1 cellular context compared by ENCODE assay signal in the genomic region with DNA sequence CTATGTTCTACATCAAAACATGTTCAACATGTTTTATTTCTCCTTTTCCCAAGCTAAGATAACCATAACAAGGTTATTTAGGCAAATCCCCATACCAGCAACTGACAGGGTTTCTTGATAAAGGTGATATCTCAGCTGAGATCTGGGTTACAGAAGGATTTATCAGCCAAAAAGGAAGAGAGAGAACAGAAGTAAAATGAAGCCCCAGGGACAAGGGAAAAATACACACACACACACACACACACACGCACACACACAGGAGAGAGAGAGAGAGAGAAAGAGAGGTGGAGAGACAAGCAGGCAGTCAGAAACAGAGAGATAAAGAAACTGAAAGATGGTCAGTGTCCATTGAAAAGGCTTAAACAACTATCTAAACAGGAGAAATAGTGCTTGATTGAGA.
TF ChIP-seq lines count a peak whose summit lies in the region.

No MANE protein-coding gene starts in this region.

TF ChIP-seq in GM23338, 12 proteins besides CTCF, POLR2A, EP300 and RAD21:
- TF ChIP-seq JUNB (IDR thresholded peaks at IDR 0.05; ENCODE audit: unreplicated experiment): no peak
- TF ChIP-seq, protein P1, sequence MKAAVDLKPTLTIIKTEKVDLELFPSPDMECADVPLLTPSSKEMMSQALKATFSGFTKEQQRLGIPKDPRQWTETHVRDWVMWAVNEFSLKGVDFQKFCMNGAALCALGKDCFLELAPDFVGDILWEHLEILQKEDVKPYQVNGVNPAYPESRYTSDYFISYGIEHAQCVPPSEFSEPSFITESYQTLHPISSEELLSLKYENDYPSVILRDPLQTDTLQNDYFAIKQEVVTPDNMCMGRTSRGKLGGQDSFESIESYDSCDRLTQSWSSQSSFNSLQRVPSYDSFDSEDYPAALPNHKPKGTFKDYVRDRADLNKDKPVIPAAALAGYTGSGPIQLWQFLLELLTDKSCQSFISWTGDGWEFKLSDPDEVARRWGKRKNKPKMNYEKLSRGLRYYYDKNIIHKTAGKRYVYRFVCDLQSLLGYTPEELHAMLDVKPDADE (IDR thresholded peaks at IDR 0.05): no peak
- no peak for TF ChIP-seq ZNF331 (CRISPR knock-in tag; IDR thresholded peaks at IDR 0.05; ENCODE audit: low read depth)
- TF ChIP-seq STAT1 (IDR thresholded peaks at IDR 0.05; ENCODE audit: unreplicated experiment): no peak
- TF ChIP-seq CREB1 (CRISPR knock-in tag; IDR thresholded peaks at IDR 0.05; ENCODE audit: low read depth): no peak
- TF ChIP-seq, protein P2, sequence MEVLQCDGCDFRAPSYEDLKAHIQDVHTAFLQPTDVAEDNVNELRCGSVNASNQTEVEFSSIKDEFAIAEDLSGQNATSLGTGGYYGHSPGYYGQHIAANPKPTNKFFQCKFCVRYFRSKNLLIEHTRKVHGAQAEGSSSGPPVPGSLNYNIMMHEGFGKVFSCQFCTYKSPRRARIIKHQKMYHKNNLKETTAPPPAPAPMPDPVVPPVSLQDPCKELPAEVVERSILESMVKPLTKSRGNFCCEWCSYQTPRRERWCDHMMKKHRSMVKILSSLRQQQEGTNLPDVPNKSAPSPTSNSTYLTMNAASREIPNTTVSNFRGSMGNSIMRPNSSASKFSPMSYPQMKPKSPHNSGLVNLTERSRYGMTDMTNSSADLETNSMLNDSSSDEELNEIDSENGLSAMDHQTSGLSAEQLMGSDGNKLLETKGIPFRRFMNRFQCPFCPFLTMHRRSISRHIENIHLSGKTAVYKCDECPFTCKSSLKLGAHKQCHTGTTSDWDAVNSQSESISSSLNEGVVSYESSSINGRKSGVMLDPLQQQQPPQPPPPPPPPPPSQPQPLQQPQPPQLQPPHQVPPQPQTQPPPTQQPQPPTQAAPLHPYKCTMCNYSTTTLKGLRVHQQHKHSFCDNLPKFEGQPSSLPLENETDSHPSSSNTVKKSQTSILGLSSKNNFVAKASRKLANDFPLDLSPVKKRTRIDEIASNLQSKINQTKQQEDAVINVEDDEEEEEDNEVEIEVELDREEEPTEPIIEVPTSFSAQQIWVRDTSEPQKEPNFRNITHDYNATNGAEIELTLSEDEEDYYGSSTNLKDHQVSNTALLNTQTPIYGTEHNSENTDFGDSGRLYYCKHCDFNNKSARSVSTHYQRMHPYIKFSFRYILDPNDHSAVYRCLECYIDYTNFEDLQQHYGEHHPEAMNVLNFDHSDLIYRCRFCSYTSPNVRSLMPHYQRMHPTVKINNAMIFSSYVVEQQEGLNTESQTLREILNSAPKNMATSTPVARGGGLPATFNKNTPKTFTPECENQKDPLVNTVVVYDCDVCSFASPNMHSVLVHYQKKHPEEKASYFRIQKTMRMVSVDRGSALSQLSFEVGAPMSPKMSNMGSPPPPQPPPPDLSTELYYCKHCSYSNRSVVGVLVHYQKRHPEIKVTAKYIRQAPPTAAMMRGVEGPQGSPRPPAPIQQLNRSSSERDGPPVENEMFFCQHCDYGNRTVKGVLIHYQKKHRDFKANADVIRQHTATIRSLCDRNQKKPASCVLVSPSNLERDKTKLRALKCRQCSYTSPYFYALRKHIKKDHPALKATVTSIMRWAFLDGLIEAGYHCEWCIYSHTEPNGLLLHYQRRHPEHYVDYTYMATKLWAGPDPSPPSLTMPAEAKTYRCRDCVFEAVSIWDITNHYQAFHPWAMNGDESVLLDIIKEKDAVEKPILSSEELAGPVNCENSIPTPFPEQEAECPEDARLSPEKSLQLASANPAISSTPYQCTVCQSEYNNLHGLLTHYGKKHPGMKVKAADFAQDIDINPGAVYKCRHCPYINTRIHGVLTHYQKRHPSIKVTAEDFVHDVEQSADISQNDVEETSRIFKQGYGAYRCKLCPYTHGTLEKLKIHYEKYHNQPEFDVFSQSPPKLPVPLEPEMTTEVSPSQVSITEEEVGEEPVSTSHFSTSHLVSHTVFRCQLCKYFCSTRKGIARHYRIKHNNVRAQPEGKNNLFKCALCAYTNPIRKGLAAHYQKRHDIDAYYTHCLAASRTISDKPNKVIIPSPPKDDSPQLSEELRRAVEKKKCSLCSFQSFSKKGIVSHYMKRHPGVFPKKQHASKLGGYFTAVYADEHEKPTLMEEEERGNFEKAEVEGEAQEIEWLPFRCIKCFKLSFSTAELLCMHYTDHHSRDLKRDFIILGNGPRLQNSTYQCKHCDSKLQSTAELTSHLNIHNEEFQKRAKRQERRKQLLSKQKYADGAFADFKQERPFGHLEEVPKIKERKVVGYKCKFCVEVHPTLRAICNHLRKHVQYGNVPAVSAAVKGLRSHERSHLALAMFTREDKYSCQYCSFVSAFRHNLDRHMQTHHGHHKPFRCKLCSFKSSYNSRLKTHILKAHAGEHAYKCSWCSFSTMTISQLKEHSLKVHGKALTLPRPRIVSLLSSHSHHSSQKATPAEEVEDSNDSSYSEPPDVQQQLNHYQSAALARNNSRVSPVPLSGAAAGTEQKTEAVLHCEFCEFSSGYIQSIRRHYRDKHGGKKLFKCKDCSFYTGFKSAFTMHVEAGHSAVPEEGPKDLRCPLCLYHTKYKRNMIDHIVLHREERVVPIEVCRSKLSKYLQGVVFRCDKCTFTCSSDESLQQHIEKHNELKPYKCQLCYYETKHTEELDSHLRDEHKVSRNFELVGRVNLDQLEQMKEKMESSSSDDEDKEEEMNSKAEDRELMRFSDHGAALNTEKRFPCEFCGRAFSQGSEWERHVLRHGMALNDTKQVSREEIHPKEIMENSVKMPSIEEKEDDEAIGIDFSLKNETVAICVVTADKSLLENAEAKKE (CRISPR knock-in tag; IDR thresholded peaks at IDR 0.05): no peak
- TF ChIP-seq ZNF114 (CRISPR knock-in tag; IDR thresholded peaks at IDR 0.05): no peak
- TF ChIP-seq EZH2 (IDR thresholded peaks at IDR 0.05; ENCODE audit: low read depth, unreplicated experiment): no peak
- no peak for TF ChIP-seq EZH2phosphoT487 (IDR thresholded peaks at IDR 0.05; ENCODE audit: unreplicated experiment)
- no peak for TF ChIP-seq POLR2AphosphoS5 (IDR thresholded peaks at IDR 0.05; ENCODE audit: low read depth)
- TF ChIP-seq, protein P3, sequence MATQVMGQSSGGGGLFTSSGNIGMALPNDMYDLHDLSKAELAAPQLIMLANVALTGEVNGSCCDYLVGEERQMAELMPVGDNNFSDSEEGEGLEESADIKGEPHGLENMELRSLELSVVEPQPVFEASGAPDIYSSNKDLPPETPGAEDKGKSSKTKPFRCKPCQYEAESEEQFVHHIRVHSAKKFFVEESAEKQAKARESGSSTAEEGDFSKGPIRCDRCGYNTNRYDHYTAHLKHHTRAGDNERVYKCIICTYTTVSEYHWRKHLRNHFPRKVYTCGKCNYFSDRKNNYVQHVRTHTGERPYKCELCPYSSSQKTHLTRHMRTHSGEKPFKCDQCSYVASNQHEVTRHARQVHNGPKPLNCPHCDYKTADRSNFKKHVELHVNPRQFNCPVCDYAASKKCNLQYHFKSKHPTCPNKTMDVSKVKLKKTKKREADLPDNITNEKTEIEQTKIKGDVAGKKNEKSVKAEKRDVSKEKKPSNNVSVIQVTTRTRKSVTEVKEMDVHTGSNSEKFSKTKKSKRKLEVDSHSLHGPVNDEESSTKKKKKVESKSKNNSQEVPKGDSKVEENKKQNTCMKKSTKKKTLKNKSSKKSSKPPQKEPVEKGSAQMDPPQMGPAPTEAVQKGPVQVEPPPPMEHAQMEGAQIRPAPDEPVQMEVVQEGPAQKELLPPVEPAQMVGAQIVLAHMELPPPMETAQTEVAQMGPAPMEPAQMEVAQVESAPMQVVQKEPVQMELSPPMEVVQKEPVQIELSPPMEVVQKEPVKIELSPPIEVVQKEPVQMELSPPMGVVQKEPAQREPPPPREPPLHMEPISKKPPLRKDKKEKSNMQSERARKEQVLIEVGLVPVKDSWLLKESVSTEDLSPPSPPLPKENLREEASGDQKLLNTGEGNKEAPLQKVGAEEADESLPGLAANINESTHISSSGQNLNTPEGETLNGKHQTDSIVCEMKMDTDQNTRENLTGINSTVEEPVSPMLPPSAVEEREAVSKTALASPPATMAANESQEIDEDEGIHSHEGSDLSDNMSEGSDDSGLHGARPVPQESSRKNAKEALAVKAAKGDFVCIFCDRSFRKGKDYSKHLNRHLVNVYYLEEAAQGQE (IDR thresholded peaks at IDR 0.05; ENCODE audit: unreplicated experiment): no peak
- TF ChIP-seq NANOG (IDR thresholded peaks at IDR 0.05; ENCODE audit: borderline replicate concordance): no peak
